20 cellular contexts compared by ENCODE assay signal in the genomic region with DNA sequence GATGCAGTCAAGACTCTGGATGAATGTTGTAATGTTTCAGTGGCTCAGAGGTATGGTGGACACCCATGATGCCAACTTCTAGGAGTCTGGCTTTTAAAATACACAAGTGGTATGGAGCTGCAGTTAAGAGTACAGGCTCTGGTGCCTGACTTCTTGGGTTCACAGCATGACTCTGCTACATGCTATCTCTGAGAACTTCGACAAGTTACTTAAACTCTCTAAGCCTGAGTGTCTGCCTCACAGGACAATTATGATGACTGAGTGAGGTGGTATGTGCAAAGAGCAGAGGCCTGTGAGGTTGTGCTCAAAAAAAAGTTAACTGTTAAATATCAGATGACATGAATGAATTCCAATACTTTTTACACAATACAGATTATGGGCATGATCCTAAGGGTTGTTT.
A peak's percentile ranks its signal among the peaks of the same experiment; 100 is the strongest.
DNase-seq lines count a peak whose midpoint lies in the region; ATAC-seq and TF ChIP-seq lines count a peak whose summit lies in the region.
"Had no signal": no experiment of that assay in that cellular context is flagged by ENCODE, and none has a peak within 500 bp of the region (broad histone marks: within the 10 kb centered on the region; RNA-seq: fewer than 3 reads in every experiment).

No MANE protein-coding gene starts in this region.

- no peaks in the 10 kb centered on the region for H3K9me3 ChIP-seq in mesodermal cell (ENCODE audit: control insufficient read depth, low read length)
- H3K9me3 ChIP-seq: neutrophil, thyroid gland had no signal

- WGBS in mesodermal cell (ENCODE audit: insufficient coverage in 2 of 2), 2 experiments = no CpG with 5 or more reads among the region's 1 CpG

- H3K9me3 Mint-ChIP-seq in nephron progenitor cell = no peaks in the 10 kb centered on the region
- H3K9me3 Mint-ChIP-seq: CD8-positive, alpha-beta T cell; effector memory CD8-positive, alpha-beta T cell; stimulated activated memory B cell treated with anti-CD40 and anti-IgM and Interleukin-4, amounts not matched to agents 10 μg/mL and 1 μg/mL and 100 μg/mL, for 72 hours had no signal

- no peak overlapping the region for H3K27ac Mint-ChIP-seq in nephron progenitor cell
- H3K27ac Mint-ChIP-seq: CD8-positive, alpha-beta T cell; effector memory CD8-positive, alpha-beta T cell; stimulated activated memory B cell treated with anti-CD40 and anti-IgM and Interleukin-4, amounts not matched to agents 10 μg/mL and 1 μg/mL and 100 μg/mL, for 72 hours had no signal

- no peak for ATAC-seq in GM18867 (IDR thresholded peaks at IDR 0.05; ENCODE audit: unreplicated experiment)
- no peak for ATAC-seq in HG03045 (IDR thresholded peaks at IDR 0.05; ENCODE audit: unreplicated experiment)
- ATAC-seq: activated CD4-positive, CD25-positive, alpha-beta regulatory T cell treated with anti-CD3 and anti-CD28 coated beads, Interleukin-2, amount 50 U/mL, for 24 hours; CD8-positive, alpha-beta T cell; effector memory CD8-positive, alpha-beta T cell; left colon; stimulated activated memory B cell treated with anti-CD40 and anti-IgM and Interleukin-4, amounts not matched to agents 10 μg/mL and 1 μg/mL and 100 μg/mL, for 72 hours had no signal

- TF ChIP-seq CTCF in AG10803 (conservative IDR thresholded peaks at IDR 0.05; ENCODE audit: low read length) (no peak), choroid plexus epithelial cell (conservative IDR thresholded peaks at IDR 0.05; ENCODE audit: low read depth, low read length) (no peak), nephron progenitor cell (IDR thresholded peaks at IDR 0.05) (no peak)

- DNase-seq in AG10803 (ENCODE audit: low read depth) = peak; percentile 67
- DNase-seq in HS-5 (ENCODE audit: low read depth) = peak; percentile 34
- peak; percentile 86 for DNase-seq in choroid plexus epithelial cell (ENCODE audit: low read depth)
- no peak for DNase-seq in nephron progenitor cell
- DNase-seq in DMS114 treated with DMSO at 0.1 percent for 48 hours (lab: John Stamatoyannopoulos, UW; ENCODE audit: unreplicated experiment) = no peak
- DNase-seq: CD8-positive, alpha-beta T cell; cerebellar nuclear complex; DMS79; effector memory CD8-positive, alpha-beta T cell; left colon; NCI-H1694; retina; stimulated activated CD4-positive, alpha-beta T cell treated with anti-CD3 and anti-CD28 coated beads, Interleukin-15, amount 100 ng/mL, for 24 hours; thyroid gland had no signal

- H3K4me3 Mint-ChIP-seq in nephron progenitor cell = no peak overlapping the region
- H3K4me3 Mint-ChIP-seq: CD8-positive, alpha-beta T cell; effector memory CD8-positive, alpha-beta T cell; stimulated activated memory B cell treated with anti-CD40 and anti-IgM and Interleukin-4, amounts not matched to agents 10 μg/mL and 1 μg/mL and 100 μg/mL, for 72 hours had no signal

- H3K27ac ChIP-seq in mesodermal cell (ENCODE audit: low read depth, low read length, severe bottlenecking) = peak overlapping the region; percentile 91
- H3K27ac ChIP-seq: neutrophil, thyroid gland had no signal

- H3K4me3 ChIP-seq in AG10803 (ENCODE audit: low read length) (no peak overlapping the region), choroid plexus epithelial cell (ENCODE audit: low read depth, low read length) (no peak overlapping the region), mesodermal cell (ENCODE audit: extremely low read depth, insufficient read depth, low read length, poor library complexity, severe bottlenecking) (no peak overlapping the region)
- H3K4me3 ChIP-seq: thyroid gland had no signal

- H3K4me1 ChIP-seq in mesodermal cell (ENCODE audit: control insufficient read depth, insufficient read depth, low read length, poor library complexity, severe bottlenecking) = peaks cover 37% of the 10 kb centered on the region
- H3K4me1 ChIP-seq: thyroid gland had no signal

- no peaks in the 10 kb centered on the region for H3K36me3 ChIP-seq in mesodermal cell (ENCODE audit: control insufficient read depth, insufficient read depth, low read length)
- H3K36me3 ChIP-seq: neutrophil, thyroid gland had no signal

- H3K4me1 Mint-ChIP-seq in nephron progenitor cell = peaks cover 68% of the 10 kb centered on the region
- H3K4me1 Mint-ChIP-seq: stimulated activated memory B cell treated with anti-CD40 and anti-IgM and Interleukin-4, amounts not matched to agents 10 μg/mL and 1 μg/mL and 100 μg/mL, for 72 hours had no signal

- no peaks in the 10 kb centered on the region for H3K27me3 Mint-ChIP-seq in nephron progenitor cell (ENCODE audit: low read depth, poor library complexity)
- H3K27me3 Mint-ChIP-seq: stimulated activated memory B cell treated with anti-CD40 and anti-IgM and Interleukin-4, amounts not matched to agents 10 μg/mL and 1 μg/mL and 100 μg/mL, for 72 hours had no signal

- H3K36me3 Mint-ChIP-seq in nephron progenitor cell (ENCODE audit: low read depth) = no peaks in the 10 kb centered on the region
- H3K36me3 Mint-ChIP-seq: CD8-positive, alpha-beta T cell; stimulated activated memory B cell treated with anti-CD40 and anti-IgM and Interleukin-4, amounts not matched to agents 10 μg/mL and 1 μg/mL and 100 μg/mL, for 72 hours had no signal

Comparison
In these comparisons a context has a peak if more than half of its experiments do, and no peak if none do; other contexts are left out.
1. DNase-seq: peak in AG10803 (single experiment), HS-5 (single experiment) and choroid plexus epithelial cell (single experiment); none in nephron progenitor cell (single experiment) and DMS114 treated with DMSO at 0.1 percent for 48 hours (single experiment).